8 cellular contexts compared by ENCODE assay signal in the genomic region with DNA sequence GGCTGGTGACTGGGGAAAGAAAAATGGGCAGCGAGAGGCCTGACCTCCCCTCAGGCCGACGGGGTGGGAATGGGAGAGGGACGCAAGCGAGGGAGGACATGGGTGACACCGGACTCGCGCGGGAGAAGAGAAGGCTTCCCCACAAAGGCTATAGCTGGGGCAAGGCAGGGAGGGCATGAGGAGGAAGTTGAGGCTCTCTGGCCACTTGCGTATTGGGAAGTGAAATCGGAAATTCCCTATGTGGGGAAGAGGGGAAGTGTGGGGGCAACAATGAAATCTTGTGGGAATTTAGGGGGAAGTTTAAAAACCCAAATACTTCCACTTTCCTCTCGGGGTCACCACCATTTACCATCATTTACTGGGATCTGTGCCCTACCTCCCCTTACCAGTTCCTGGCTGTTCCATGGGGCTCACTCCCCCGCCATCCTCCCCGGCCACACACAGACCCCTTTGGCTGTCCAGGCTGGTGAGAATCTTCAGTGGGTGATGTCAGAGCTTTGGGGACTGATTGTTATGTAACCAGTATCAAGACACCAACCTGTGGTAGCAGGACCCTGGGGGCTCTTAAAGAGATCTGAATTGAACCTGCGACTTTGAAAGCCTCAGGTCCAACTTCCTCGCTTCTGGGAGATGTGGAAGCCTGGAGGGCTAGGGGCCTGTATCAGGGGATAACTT. TPM values are rescaled to one million over a fixed set of nuclear protein-coding genes. Genes with fewer than 3 reads are reported as not detected.
A peak's percentile ranks its signal among the peaks of the same experiment; 100 is the strongest.
DNase-seq lines count a peak whose midpoint lies in the region; ATAC-seq and TF ChIP-seq lines count a peak whose summit lies in the region.

No MANE protein-coding gene starts in this region.

- peak overlapping the region; percentile 27 to 68 for H3K4ac ChIP-seq in mesenchymal stem cell (ENCODE audit: low read depth in 1 of 2, low read length in 2 of 2)

- H3K4me3 Mint-ChIP-seq in CD4-positive, CD25-positive, alpha-beta regulatory T cell: peak overlapping the region; percentile 96 to 100 (median 100)
- peak overlapping the region; percentile 95 for H3K4me3 Mint-ChIP-seq in MCF 10A (ENCODE audit: unreplicated experiment)

- peak overlapping the region in 1 of 2 experiments; percentile 80 for H3K14ac ChIP-seq in mesenchymal stem cell (ENCODE audit: low read length in 2 of 2)

- H3K36me3 Mint-ChIP-seq in CD4-positive, CD25-positive, alpha-beta regulatory T cell: peaks cover 30% of the 10 kb centered on the region
- H3K36me3 Mint-ChIP-seq in MCF 10A (ENCODE audit: insufficient read depth, unreplicated experiment): peaks cover 9% of the 10 kb centered on the region

- H3K27ac ChIP-seq in CD4-positive, CD25-positive, alpha-beta regulatory T cell (ENCODE audit: insufficient read depth, low read length, poor library complexity, severe bottlenecking): peak overlapping the region; percentile 87
- peak overlapping the region; percentile 7 for H3K27ac ChIP-seq in mesenchymal stem cell (ENCODE audit: low read length, poor library complexity, severe bottlenecking)
- H3K27ac ChIP-seq in upper lobe of right lung: peak overlapping the region; percentile 90

- CTCF ChIA-PET in MCF 10A (lab: Yijun Ruan, JAX): interaction anchor here (0.6 to 19.1 kb wide), 8 partner anchors 9 to 905 kb away, joined by 3 to 286 read pairs (median 6); a partner anchor contains a TSS

- WGBS in mesenchymal stem cell: 30% methylated on average over 14 of the region's 16 CpGs

- peak overlapping the region; percentile 91 for H3K9ac ChIP-seq in mesenchymal stem cell (ENCODE audit: low read length)

- peak overlapping the region; percentile 60 for H3K4me3 ChIP-seq in CD4-positive, CD25-positive, alpha-beta regulatory T cell (ENCODE audit: low read depth, low read length)
- H3K4me3 ChIP-seq in mesenchymal stem cell (ENCODE audit: insufficient read depth in 1 of 2, low read depth in 1 of 2, low read length in 2 of 2): peak overlapping the region; percentile 78 to 88
- peak overlapping the region; percentile 99 for H3K4me3 ChIP-seq in upper lobe of right lung

- H3K4me1 Mint-ChIP-seq in CD4-positive, CD25-positive, alpha-beta regulatory T cell: peaks cover 0 to 57% (median 34%) of the 10 kb centered on the region in 4 donors
- peaks cover 22% of the 10 kb centered on the region for H3K4me1 Mint-ChIP-seq in MCF 10A (ENCODE audit: insufficient read depth, unreplicated experiment)

- peak overlapping the region; percentile 80 for H2BK120ac ChIP-seq in mesenchymal stem cell (ENCODE audit: low read depth, low read length)

- H3K79me1 ChIP-seq in mesenchymal stem cell (replicated peaks; ENCODE audit: low read length, poor library complexity, severe bottlenecking): peaks cover 3% of the 10 kb centered on the region

- peak overlapping the region in 1 of 2 experiments; percentile 29 for H3K23ac ChIP-seq in mesenchymal stem cell (ENCODE audit: low read length in 2 of 2)

- peak overlapping the region; percentile 52 for H2BK15ac ChIP-seq in mesenchymal stem cell (ENCODE audit: low read depth, poor library complexity, severe bottlenecking)

- peak overlapping the region; percentile 64 for H3K4me2 ChIP-seq in mesenchymal stem cell (ENCODE audit: low read length, poor library complexity, severe bottlenecking)

- H3K4me1 ChIP-seq in CD4-positive, CD25-positive, alpha-beta regulatory T cell (ENCODE audit: control insufficient read depth, insufficient read depth, low read length, poor library complexity, severe bottlenecking): peaks cover 60% of the 10 kb centered on the region
- H3K4me1 ChIP-seq in mesenchymal stem cell (ENCODE audit: control insufficient read depth, insufficient read depth, low read depth, low read length) (peaks cover 26% of the 10 kb centered on the region), upper lobe of right lung (peaks cover 48% of the 10 kb centered on the region)

- no peak for DNase-seq in CD4-positive, CD25-positive, alpha-beta regulatory T cell
- DNase-seq in KG1 (lab: John Stamatoyannopoulos, UW) (peak; percentile 50), MCF 10A (ENCODE audit: unreplicated experiment) (no peak), mesenchymal stem cell (peak; percentile 47), upper lobe of right lung (peak; percentile 79), cerebellar nuclear complex (lab: John Stamatoyannopoulos, UW) (no peak)

- H3K9me3 Mint-ChIP-seq in CD4-positive, CD25-positive, alpha-beta regulatory T cell: peaks cover 0 to 3% (median 0%) of the 10 kb centered on the region in 7 donors
- no peaks in the 10 kb centered on the region for H3K9me3 Mint-ChIP-seq in MCF 10A (ENCODE audit: unreplicated experiment)

- TSS peak; percentile 81 for BruUV-seq in MCF 10A (replicated peaks; lab: Mats Ljungman, UMichigan)

- H2AFZ ChIP-seq in mesenchymal stem cell (ENCODE audit: low read depth, low read length): peak overlapping the region; percentile 63

- H4K91ac ChIP-seq in mesenchymal stem cell (ENCODE audit: low read length): peak overlapping the region; percentile 64

- peaks cover 14% of the 10 kb centered on the region for H3K36me3 ChIP-seq in CD4-positive, CD25-positive, alpha-beta regulatory T cell (ENCODE audit: control insufficient read depth, insufficient read depth, low read length)
- H3K36me3 ChIP-seq in mesenchymal stem cell (ENCODE audit: control insufficient read depth in 1 of 2, insufficient read depth in 2 of 2, low read depth in 1 of 2, low read length in 2 of 2) (peaks cover 7 to 10% of the 10 kb centered on the region in 2 experiments), upper lobe of right lung (peaks cover 7% of the 10 kb centered on the region)

- ATAC-seq in CD4-positive, CD25-positive, alpha-beta regulatory T cell (ENCODE audit: low read depth in 2 of 2): no peak
- peak; percentile 6 for ATAC-seq in upper lobe of right lung
- ATAC-seq in HG03139 (IDR thresholded peaks at IDR 0.05; ENCODE audit: unreplicated experiment): no peak
- ATAC-seq in GM19351 (IDR thresholded peaks at IDR 0.05; ENCODE audit: unreplicated experiment): no peak

- H3K27me3 Mint-ChIP-seq in CD4-positive, CD25-positive, alpha-beta regulatory T cell: no peaks in the 10 kb centered on the region
- no peaks in the 10 kb centered on the region for H3K27me3 Mint-ChIP-seq in MCF 10A (ENCODE audit: insufficient read depth, unreplicated experiment)

- no peak overlapping the region for H2BK5ac ChIP-seq in mesenchymal stem cell (ENCODE audit: low read depth, low read length, poor library complexity, severe bottlenecking)

- TF ChIP-seq CTCF in MCF 10A (IDR thresholded peaks at IDR 0.05; ENCODE audit: unreplicated experiment) (no peak), upper lobe of right lung (IDR thresholded peaks at IDR 0.05) (no peak)

- no peaks in the 10 kb centered on the region for H3K27me3 ChIP-seq in CD4-positive, CD25-positive, alpha-beta regulatory T cell (ENCODE audit: control insufficient read depth, insufficient read depth, low read length)
- H3K27me3 ChIP-seq in mesenchymal stem cell (ENCODE audit: control insufficient read depth in 1 of 2, insufficient read depth in 1 of 2, low read length in 2 of 2): no peaks in the 10 kb centered on the region
- H3K27me3 ChIP-seq in upper lobe of right lung: no peaks in the 10 kb centered on the region

- intact Hi-C loops in MCF 10A (cut with micrococcal nuclease) (no loop called here), upper lobe of right lung (cut with DNase I) (no loop called here)

- H4K8ac ChIP-seq in mesenchymal stem cell (ENCODE audit: low read length): peak overlapping the region; percentile 45

- no peaks in the 10 kb centered on the region for H3K9me3 ChIP-seq in CD4-positive, CD25-positive, alpha-beta regulatory T cell (ENCODE audit: control insufficient read depth in 2 of 2, low read length in 2 of 2)
- H3K9me3 ChIP-seq in mesenchymal stem cell (ENCODE audit: control insufficient read depth, low read length): no peaks in the 10 kb centered on the region
- no peaks in the 10 kb centered on the region for H3K9me3 ChIP-seq in upper lobe of right lung

- peak overlapping the region; percentile 5 to 69 for H2BK12ac ChIP-seq in mesenchymal stem cell (ENCODE audit: low read length in 2 of 2)

- POLR2A ChIA-PET in MCF 10A (lab: Yijun Ruan, JAX): interaction anchor here (0.6 to 7.3 kb wide), 11 partner anchors 14 to 367 kb away, joined by 3 to 103 read pairs (median 5); a partner anchor contains a TSS

- H3K18ac ChIP-seq in mesenchymal stem cell (ENCODE audit: low read depth in 1 of 2, low read length in 2 of 2): peak overlapping the region; percentile 72 to 93

- H2AK5ac ChIP-seq in mesenchymal stem cell (ENCODE audit: low read length, severe bottlenecking): peak overlapping the region; percentile 50

- H3K27ac Mint-ChIP-seq in CD4-positive, CD25-positive, alpha-beta regulatory T cell: peak overlapping the region; percentile 92 to 96 (median 95)
- H3K27ac Mint-ChIP-seq in MCF 10A (ENCODE audit: low read depth, unreplicated experiment): peak overlapping the region; percentile 95

RNA-seq across cellular contexts. Expression of a gene that starts 0.9 kb away (rescaled TPM):
- 201 TPM for total RNA-seq in CD4-positive, CD25-positive, alpha-beta regulatory T cell
- polyA plus RNA-seq in CD4-positive, CD25-positive, alpha-beta regulatory T cell: 100 to 1,000 TPM; 180 to 223 (median 183) TPM
- total RNA-seq in MCF 10A (2022) (67.9 and 80.6 TPM in 2 replicates), upper lobe of right lung (94.6 TPM)
- polyA plus RNA-seq in mesenchymal stem cell (2013, experiment 1 of 2): 57.6 TPM
- 57.2 TPM for polyA plus RNA-seq in mesenchymal stem cell (2013, experiment 2 of 2)

RNA-seq across cellular contexts. Expression of a gene that starts 34.9 kb away (rescaled TPM):
- 11.6 TPM for total RNA-seq in CD4-positive, CD25-positive, alpha-beta regulatory T cell
- under 1 TPM in 2 of 4 donors, not detected in 2; 0.11 to 0.13 TPM for polyA plus RNA-seq in CD4-positive, CD25-positive, alpha-beta regulatory T cell
- total RNA-seq in MCF 10A (2022) (3.0 and 3.7 TPM in 2 replicates), upper lobe of right lung (20.9 TPM)
- 0.26 TPM for polyA plus RNA-seq in mesenchymal stem cell (2013, experiment 1 of 2)
- polyA plus RNA-seq in mesenchymal stem cell (2013, experiment 2 of 2): 0.21 TPM

RNA-seq across cellular contexts. Expression of a gene that starts 37.6 kb away (rescaled TPM):
- total RNA-seq in CD4-positive, CD25-positive, alpha-beta regulatory T cell: 234 TPM
- polyA plus RNA-seq in CD4-positive, CD25-positive, alpha-beta regulatory T cell: 1 to 10 TPM; 5.8 to 8.0 (median 6.4) TPM
- total RNA-seq in MCF 10A (2022): 28.7 and 29.9 TPM in 2 replicates
- polyA plus RNA-seq in mesenchymal stem cell (2013, experiment 1 of 2): 6.2 TPM
- 6.0 TPM for polyA plus RNA-seq in mesenchymal stem cell (2013, experiment 2 of 2)
- total RNA-seq in upper lobe of right lung: 23.2 TPM

RNA-seq across cellular contexts. Expression of a gene that starts 45.1 kb away (rescaled TPM):
- total RNA-seq in CD4-positive, CD25-positive, alpha-beta regulatory T cell: 34.5 TPM
- polyA plus RNA-seq in CD4-positive, CD25-positive, alpha-beta regulatory T cell: 1 to 10 TPM; 3.6 to 4.9 (median 3.8) TPM
- total RNA-seq in MCF 10A (2022) (38.0 and 48.0 TPM in 2 replicates), upper lobe of right lung (29.4 TPM)
- polyA plus RNA-seq in mesenchymal stem cell (2013, experiment 1 of 2): 16.6 TPM
- polyA plus RNA-seq in mesenchymal stem cell (2013, experiment 2 of 2): 15.1 TPM

RNA-seq across cellular contexts. Expression of a gene that starts 56.3 kb away (rescaled TPM):
- not detected for total RNA-seq in CD4-positive, CD25-positive, alpha-beta regulatory T cell
- not detected for polyA plus RNA-seq in CD4-positive, CD25-positive, alpha-beta regulatory T cell
- total RNA-seq in MCF 10A (2022) (not detected in 2 replicates), upper lobe of right lung (not detected)
- not detected for polyA plus RNA-seq in mesenchymal stem cell (2013, experiment 1 of 2)
- not detected for polyA plus RNA-seq in mesenchymal stem cell (2013, experiment 2 of 2)

Comparison
In these comparisons a context has a peak if more than half of its experiments do, and no peak if none do; other contexts are left out.
1. DNase-seq: peak in KG1 (single experiment), mesenchymal stem cell (single experiment) and upper lobe of right lung (single experiment); none in CD4-positive, CD25-positive, alpha-beta regulatory T cell (0 of 3), MCF 10A (single experiment) and cerebellar nuclear complex (0 of 2).
2. H3K27ac ChIP-seq: peak in every context shown above with its lines; median percentile 90 in upper lobe of right lung; 87 in CD4-positive, CD25-positive, alpha-beta regulatory T cell; 7 in mesenchymal stem cell.
3. Peak in every context shown above with its lines, with median percentiles within 50 percentile points of each other: H3K4me3 ChIP-seq.